Comparison of ENCODE assay signal across 1 cellular context in the genomic region with DNA sequence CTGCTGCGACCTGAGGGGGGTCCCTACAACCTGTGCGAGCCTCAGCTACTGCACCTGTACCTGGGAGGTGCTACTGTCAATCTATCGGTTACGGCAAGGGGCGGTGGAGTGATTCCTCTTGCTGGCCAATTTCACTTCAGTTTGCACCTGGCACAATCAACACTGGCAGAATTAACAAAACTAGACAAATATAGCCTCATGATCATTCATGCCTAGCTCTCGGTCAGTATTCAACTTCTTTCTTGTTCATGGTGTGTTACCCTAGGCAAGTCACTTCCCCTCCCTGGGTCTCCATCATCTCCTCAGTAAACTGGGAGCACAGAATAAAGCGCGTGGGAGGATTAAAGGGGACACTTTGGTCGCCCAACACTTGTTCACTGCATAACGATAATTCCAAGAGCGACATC.
A peak's percentile ranks its signal among the peaks of the same experiment; 100 is the strongest.
TF ChIP-seq lines count a peak whose summit lies in the region.

No MANE protein-coding gene starts in this region.

TF ChIP-seq in GM12878, 131 proteins besides CTCF, POLR2A, EP300 and RAD21:
- TF ChIP-seq, protein P1, sequence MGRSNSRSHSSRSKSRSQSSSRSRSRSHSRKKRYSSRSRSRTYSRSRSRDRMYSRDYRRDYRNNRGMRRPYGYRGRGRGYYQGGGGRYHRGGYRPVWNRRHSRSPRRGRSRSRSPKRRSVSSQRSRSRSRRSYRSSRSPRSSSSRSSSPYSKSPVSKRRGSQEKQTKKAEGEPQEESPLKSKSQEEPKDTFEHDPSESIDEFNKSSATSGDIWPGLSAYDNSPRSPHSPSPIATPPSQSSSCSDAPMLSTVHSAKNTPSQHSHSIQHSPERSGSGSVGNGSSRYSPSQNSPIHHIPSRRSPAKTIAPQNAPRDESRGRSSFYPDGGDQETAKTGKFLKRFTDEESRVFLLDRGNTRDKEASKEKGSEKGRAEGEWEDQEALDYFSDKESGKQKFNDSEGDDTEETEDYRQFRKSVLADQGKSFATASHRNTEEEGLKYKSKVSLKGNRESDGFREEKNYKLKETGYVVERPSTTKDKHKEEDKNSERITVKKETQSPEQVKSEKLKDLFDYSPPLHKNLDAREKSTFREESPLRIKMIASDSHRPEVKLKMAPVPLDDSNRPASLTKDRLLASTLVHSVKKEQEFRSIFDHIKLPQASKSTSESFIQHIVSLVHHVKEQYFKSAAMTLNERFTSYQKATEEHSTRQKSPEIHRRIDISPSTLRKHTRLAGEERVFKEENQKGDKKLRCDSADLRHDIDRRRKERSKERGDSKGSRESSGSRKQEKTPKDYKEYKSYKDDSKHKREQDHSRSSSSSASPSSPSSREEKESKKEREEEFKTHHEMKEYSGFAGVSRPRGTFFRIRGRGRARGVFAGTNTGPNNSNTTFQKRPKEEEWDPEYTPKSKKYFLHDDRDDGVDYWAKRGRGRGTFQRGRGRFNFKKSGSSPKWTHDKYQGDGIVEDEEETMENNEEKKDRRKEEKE (IDR thresholded peaks at IDR 0.05), result no peak
- TF ChIP-seq EGR1 (IDR thresholded peaks at IDR 0.05; ENCODE audit: borderline replicate concordance in 1 of 2, low read depth in 2 of 2, low read length in 2 of 2), result peak in 1 of 2 experiments; percentile 43; a peak in 1 of 3 replicates
- no peak for TF ChIP-seq IKZF1 (conservative IDR thresholded peaks at IDR 0.05)
- no peak for TF ChIP-seq JUND (IDR thresholded peaks at IDR 0.05; ENCODE audit: low read depth, low read length)
- TF ChIP-seq, protein P2, sequence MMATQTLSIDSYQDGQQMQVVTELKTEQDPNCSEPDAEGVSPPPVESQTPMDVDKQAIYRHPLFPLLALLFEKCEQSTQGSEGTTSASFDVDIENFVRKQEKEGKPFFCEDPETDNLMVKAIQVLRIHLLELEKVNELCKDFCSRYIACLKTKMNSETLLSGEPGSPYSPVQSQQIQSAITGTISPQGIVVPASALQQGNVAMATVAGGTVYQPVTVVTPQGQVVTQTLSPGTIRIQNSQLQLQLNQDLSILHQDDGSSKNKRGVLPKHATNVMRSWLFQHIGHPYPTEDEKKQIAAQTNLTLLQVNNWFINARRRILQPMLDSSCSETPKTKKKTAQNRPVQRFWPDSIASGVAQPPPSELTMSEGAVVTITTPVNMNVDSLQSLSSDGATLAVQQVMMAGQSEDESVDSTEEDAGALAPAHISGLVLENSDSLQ (IDR thresholded peaks at IDR 0.05), result peak; percentile 48; the same call in 1 of the 2 replicates
- no peak for TF ChIP-seq CHD1 (IDR thresholded peaks at IDR 0.05; ENCODE audit: low read depth, low read length)
- TF ChIP-seq FOS (IDR thresholded peaks at IDR 0.05; ENCODE audit: borderline replicate concordance, extremely low read depth, insufficient read length), result no peak
- TF ChIP-seq RB1 (IDR thresholded peaks at IDR 0.05; ENCODE audit: borderline replicate concordance), result no peak
- TF ChIP-seq STAT1 (conservative IDR thresholded peaks at IDR 0.05), result no peak
- TF ChIP-seq BMI1 (IDR thresholded peaks at IDR 0.05; ENCODE audit: borderline replicate concordance), result no peak
- TF ChIP-seq HDAC6 (IDR thresholded peaks at IDR 0.05; ENCODE audit: unreplicated experiment), result peak; percentile 16
- TF ChIP-seq, protein P3, sequence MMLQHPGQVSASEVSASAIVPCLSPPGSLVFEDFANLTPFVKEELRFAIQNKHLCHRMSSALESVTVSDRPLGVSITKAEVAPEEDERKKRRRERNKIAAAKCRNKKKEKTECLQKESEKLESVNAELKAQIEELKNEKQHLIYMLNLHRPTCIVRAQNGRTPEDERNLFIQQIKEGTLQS (IDR thresholded peaks at IDR 0.05; ENCODE audit: borderline replicate concordance, extremely low read depth, low read depth, low read length), result no peak
- no peak for TF ChIP-seq NR2F1 (conservative IDR thresholded peaks at IDR 0.05)
- TF ChIP-seq SP1 (IDR thresholded peaks at IDR 0.05; ENCODE audit: low read depth, low read length), result no peak
- no peak for TF ChIP-seq CREB1 (IDR thresholded peaks at IDR 0.05; ENCODE audit: low read depth)
- 0 out of 2 replicates have a peak, but pooled peaks have one; percentile 32 for TF ChIP-seq MEF2A (IDR thresholded peaks at IDR 0.05; ENCODE audit: insufficient read depth, low read depth, low read length)
- no peak for TF ChIP-seq ZNF274 (IDR thresholded peaks at IDR 0.05; ENCODE audit: insufficient read depth, insufficient read length)
- TF ChIP-seq TARDBP (IDR thresholded peaks at IDR 0.05; ENCODE audit: borderline replicate concordance), result no peak
- TF ChIP-seq, protein P4, sequence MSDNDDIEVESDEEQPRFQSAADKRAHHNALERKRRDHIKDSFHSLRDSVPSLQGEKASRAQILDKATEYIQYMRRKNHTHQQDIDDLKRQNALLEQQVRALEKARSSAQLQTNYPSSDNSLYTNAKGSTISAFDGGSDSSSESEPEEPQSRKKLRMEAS (IDR thresholded peaks at IDR 0.05; ENCODE audit: low read depth, low read length), result no peak
- TF ChIP-seq, protein P5, sequence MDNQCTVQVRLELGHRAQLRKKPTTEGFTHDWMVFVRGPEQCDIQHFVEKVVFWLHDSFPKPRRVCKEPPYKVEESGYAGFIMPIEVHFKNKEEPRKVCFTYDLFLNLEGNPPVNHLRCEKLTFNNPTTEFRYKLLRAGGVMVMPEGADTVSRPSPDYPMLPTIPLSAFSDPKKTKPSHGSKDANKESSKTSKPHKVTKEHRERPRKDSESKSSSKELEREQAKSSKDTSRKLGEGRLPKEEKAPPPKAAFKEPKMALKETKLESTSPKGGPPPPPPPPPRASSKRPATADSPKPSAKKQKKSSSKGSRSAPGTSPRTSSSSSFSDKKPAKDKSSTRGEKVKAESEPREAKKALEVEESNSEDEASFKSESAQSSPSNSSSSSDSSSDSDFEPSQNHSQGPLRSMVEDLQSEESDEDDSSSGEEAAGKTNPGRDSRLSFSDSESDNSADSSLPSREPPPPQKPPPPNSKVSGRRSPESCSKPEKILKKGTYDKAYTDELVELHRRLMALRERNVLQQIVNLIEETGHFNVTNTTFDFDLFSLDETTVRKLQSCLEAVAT (IDR thresholded peaks at IDR 0.05), result no peak
- no peak for TF ChIP-seq CEBPB (IDR thresholded peaks at IDR 0.05; ENCODE audit: borderline replicate concordance in 1 of 2, low read depth in 2 of 2, low read length in 2 of 2)
- no peak for TF ChIP-seq BRCA1 (IDR thresholded peaks at IDR 0.05; ENCODE audit: low read depth, low read length)
- no peak for TF ChIP-seq MYB (IDR thresholded peaks at IDR 0.05; ENCODE audit: borderline replicate concordance, low read depth, low read length)
